In genomic region chr15:63495343-63495742, GRCh38 we compare ENCODE assay signal across 17 cellular contexts. TPM values are rescaled to one million over a fixed set of nuclear protein-coding genes. Genes with fewer than 3 reads are reported as not detected.
DNase-seq lines count a peak whose midpoint lies in the region; ATAC-seq and TF ChIP-seq lines count a peak whose summit lies in the region.
"Had no signal": no experiment of that assay in that cellular context is flagged by ENCODE, and none has a peak within 500 bp of the region (broad histone marks: within the 10 kb centered on the region; RNA-seq: fewer than 3 reads in every experiment).

No MANE protein-coding gene starts in this region.

- H3K27ac Mint-ChIP-seq in activated CD8-positive, alpha-beta T cell treated with anti-CD3 and anti-CD28 coated beads, Interleukin-2, amount 10 ng/mL, durations not matched to agents 7 days and 5 days, result peak overlapping the region; percentile 68
- H3K27ac Mint-ChIP-seq: HFFc6 had no signal

- H3K36me3 Mint-ChIP-seq in activated T-cell treated with anti-CD3 and anti-CD28 coated beads, Interleukin-2, amount 50 U/mL, for 4 hours (ENCODE audit: insufficient read depth), result no peaks in the 10 kb centered on the region
- peaks cover 2% of the 10 kb centered on the region for H3K36me3 Mint-ChIP-seq in activated CD8-positive, alpha-beta T cell treated with anti-CD3 and anti-CD28 coated beads, Interleukin-2, amount 10 ng/mL, durations not matched to agents 7 days and 5 days (ENCODE audit: low read depth)

- TF ChIP-seq CTCF in HEK293 (tag by site-specific recombination; IDR thresholded peaks at IDR 0.05) (no peak), neutrophil (IDR thresholded peaks at IDR 0.05) (no peak)

- no peaks in the 10 kb centered on the region for H3K27me3 ChIP-seq in neutrophil
- H3K27me3 ChIP-seq: vagina had no signal

- H3K27me3 Mint-ChIP-seq in activated T-cell treated with anti-CD3 and anti-CD28 coated beads, Interleukin-2, amount 50 U/mL, for 4 hours (ENCODE audit: low read depth), result no peaks in the 10 kb centered on the region
- H3K27me3 Mint-ChIP-seq in activated CD8-positive, alpha-beta T cell treated with anti-CD3 and anti-CD28 coated beads, Interleukin-2, amount 10 ng/mL, durations not matched to agents 7 days and 5 days (ENCODE audit: low read depth), result no peaks in the 10 kb centered on the region

- peaks cover 11% of the 10 kb centered on the region for H3K4me1 ChIP-seq in HEK293 (ENCODE audit: control insufficient read depth, insufficient read depth, low read length)
- peaks cover 79 to 100% of the 10 kb centered on the region in 2 experiments for H3K4me1 ChIP-seq in neutrophil (ENCODE audit: control insufficient read depth in 1 of 2, insufficient read depth in 1 of 2, low read depth in 1 of 2, low read length in 1 of 2)

- ATAC-seq in activated T-cell treated with anti-CD3 and anti-CD28 coated beads, Interleukin-2, amount 50 U/mL, for 4 hours, result peak in 1 of 2 donors; percentile 25
- no peak for ATAC-seq in activated CD8-positive, alpha-beta T cell treated with anti-CD3 and anti-CD28 coated beads, Interleukin-2, amount 10 ng/mL, durations not matched to agents 7 days and 5 days
- ATAC-seq in HG03378 (IDR thresholded peaks at IDR 0.05; ENCODE audit: unreplicated experiment), result no peak
- ATAC-seq: sciatic nerve had no signal

- no peaks in the 10 kb centered on the region for H3K36me3 ChIP-seq in HEK293 (ENCODE audit: control insufficient read depth in 2 of 2, insufficient read depth in 1 of 2, low read length in 2 of 2)
- peaks cover 13% of the 10 kb centered on the region for H3K36me3 ChIP-seq in neutrophil
- H3K36me3 ChIP-seq: vagina had no signal

- H3K4me3 ChIP-seq in HEK293 (ENCODE audit: low read depth, low read length) (no peak overlapping the region), neutrophil (ENCODE audit: low read depth in 1 of 2, low read length in 1 of 2) (peak overlapping the region; percentile 80 to 93)
- H3K4me3 ChIP-seq: PC-9, vagina had no signal

- POLR2A ChIA-PET in HEK293 (lab: Yijun Ruan, JAX), result no interaction called here
- POLR2A ChIA-PET in activated CD8-positive, alpha-beta T cell treated with anti-CD3 and anti-CD28 coated beads, Interleukin-2, amount 10 ng/mL, durations not matched to agents 7 days and 5 days (lab: Charles Lee), result interaction anchor here (0.8 to 4.4 kb wide), 2 partner anchors 10 to 16 kb away, joined by 3 to 36 read pairs; partner anchors contain the start of gene USP3

- CTCF ChIA-PET in HEK293 (lab: Yijun Ruan, JAX), result interaction anchor here (1.2 to 2.2 kb wide), 2 partner anchors 8 to 10 kb away, joined by 4 to 19 read pairs; no protein-coding TSS in a partner anchor
- CTCF ChIA-PET in activated CD8-positive, alpha-beta T cell treated with anti-CD3 and anti-CD28 coated beads, Interleukin-2, amount 10 ng/mL, durations not matched to agents 7 days and 5 days (lab: Charles Lee), result interaction anchor here (1.0 to 5.5 kb wide), 7 partner anchors 10 to 104 kb away, joined by 3 to 124 read pairs (median 7); partner anchors contain the start of gene USP3

- H3K4me3 Mint-ChIP-seq in activated T-cell treated with anti-CD3 and anti-CD28 coated beads, Interleukin-2, amount 50 U/mL, for 4 hours, result peak overlapping the region; percentile 2
- H3K4me3 Mint-ChIP-seq in activated CD8-positive, alpha-beta T cell treated with anti-CD3 and anti-CD28 coated beads, Interleukin-2, amount 10 ng/mL, durations not matched to agents 7 days and 5 days, result no peak overlapping the region
- H3K4me3 Mint-ChIP-seq: HFFc6 had no signal

- DNase-seq in activated T-cell treated with anti-CD3 and anti-CD28 coated beads, Interleukin-2, amount 50 U/mL, for 4 hours, result no peak
- DNase-seq in activated T-cell treated with anti-CD3 and anti-CD28 coated beads for 4 hours, result no peak
- no peak for DNase-seq in activated CD8-positive, alpha-beta T cell treated with anti-CD3 and anti-CD28 coated beads, Interleukin-2, amount 10 ng/mL, durations not matched to agents 7 days and 5 days
- no peak for DNase-seq in NCI-H2029 (lab: John Stamatoyannopoulos, UW)
- no peak for DNase-seq in NOMO-1 treated with DMSO at 0.1 percent for 48 hours (lab: John Stamatoyannopoulos, UW; ENCODE audit: unreplicated experiment)
- DNase-seq: activated CD4-positive, CD25-positive, alpha-beta regulatory T cell; DMS79; HFFc6; MM.1S; NCI-H1694; NCI-H748 treated with DMSO at 0.1 percent for 48 hours; PC-9 had no signal

- no peak overlapping the region for H3K27ac ChIP-seq in HEK293 (ENCODE audit: extremely low read depth, low read depth, low read length)
- peak overlapping the region; percentile 99 for H3K27ac ChIP-seq in neutrophil
- H3K27ac ChIP-seq: PC-9, vagina had no signal

- no peaks in the 10 kb centered on the region for H3K9me3 Mint-ChIP-seq in activated T-cell treated with anti-CD3 and anti-CD28 coated beads, Interleukin-2, amount 50 U/mL, for 4 hours
- no peaks in the 10 kb centered on the region for H3K9me3 Mint-ChIP-seq in activated CD8-positive, alpha-beta T cell treated with anti-CD3 and anti-CD28 coated beads, Interleukin-2, amount 10 ng/mL, durations not matched to agents 7 days and 5 days (ENCODE audit: insufficient read depth)
- H3K9me3 Mint-ChIP-seq: HFFc6 had no signal

- peaks cover 67% of the 10 kb centered on the region for H3K4me1 Mint-ChIP-seq in activated T-cell treated with anti-CD3 and anti-CD28 coated beads, Interleukin-2, amount 50 U/mL, for 4 hours (ENCODE audit: low read depth)
- peaks cover 38% of the 10 kb centered on the region for H3K4me1 Mint-ChIP-seq in activated CD8-positive, alpha-beta T cell treated with anti-CD3 and anti-CD28 coated beads, Interleukin-2, amount 10 ng/mL, durations not matched to agents 7 days and 5 days (ENCODE audit: low read depth)

- no peaks in the 10 kb centered on the region for H3K9me3 ChIP-seq in HEK293 (ENCODE audit: control insufficient read depth, insufficient read depth, low read depth, low read length)
- no peaks in the 10 kb centered on the region for H3K9me3 ChIP-seq in neutrophil
- H3K9me3 ChIP-seq: vagina had no signal

TF ChIP-seq in HEK293, 187 proteins besides CTCF, POLR2A, EP300 and RAD21:
- TF ChIP-seq ZNF704 (tag by site-specific recombination; IDR thresholded peaks at IDR 0.05) (no peak), ZSCAN23 (tag by site-specific recombination; IDR thresholded peaks at IDR 0.05) (no peak), PRDM1 (tag by site-specific recombination; IDR thresholded peaks at IDR 0.05) (peak; percentile 65)

RNA-seq across cellular contexts. Expression of gene USP3, which starts 9.1 kb away (rescaled TPM):
- total RNA-seq in activated T-cell treated with anti-CD3 and anti-CD28 coated beads, Interleukin-2, amount 50 U/mL, for 4 hours, result 10 to 100 TPM; 34.2 to 40.9 (median 35.5) TPM
- total RNA-seq in activated CD8-positive, alpha-beta T cell treated with anti-CD3 and anti-CD28 coated beads, Interleukin-2, amount 10 ng/mL, durations not matched to agents 7 days and 5 days, result 10 to 100 TPM; 48.3 to 49.1 TPM
